In the genomic region with DNA sequence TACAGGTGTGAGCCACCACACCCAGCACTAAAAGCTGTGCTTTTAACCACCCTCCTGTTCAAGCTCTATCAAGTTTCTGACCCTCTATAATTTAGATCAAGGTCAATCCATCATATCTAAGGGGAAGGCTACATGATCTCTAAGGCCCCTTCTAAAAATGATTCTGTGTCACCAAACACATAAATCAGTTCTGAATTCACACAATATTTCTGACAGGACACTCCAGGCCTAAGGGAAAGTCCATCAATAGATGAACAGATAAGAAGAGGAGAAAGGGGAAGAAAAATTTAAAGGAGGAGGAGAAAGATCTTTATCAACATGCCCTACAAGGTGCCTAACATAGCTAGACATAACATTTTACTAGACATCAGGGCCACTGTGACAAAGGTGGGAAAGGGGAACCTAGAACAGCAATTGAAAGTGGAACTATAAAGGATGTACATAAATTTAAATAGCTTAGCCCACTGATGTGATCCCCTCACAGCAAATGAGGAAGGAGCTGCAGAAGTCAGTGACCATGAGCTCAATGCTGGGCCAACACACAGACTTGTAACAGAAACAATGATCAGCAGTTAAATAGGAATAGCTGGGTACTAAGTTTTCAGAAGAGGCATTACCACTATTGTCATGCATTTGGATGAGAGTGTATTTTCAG, we compare ENCODE assay signal across 12 cellular contexts.
A peak's percentile ranks its signal among the peaks of the same experiment; 100 is the strongest.
DNase-seq lines count a peak whose midpoint lies in the region; ATAC-seq and TF ChIP-seq lines count a peak whose summit lies in the region.
"Had no signal": no experiment of that assay in that cellular context is flagged by ENCODE, and none has a peak within 500 bp of the region (broad histone marks: within the 10 kb centered on the region; RNA-seq: fewer than 3 reads in every experiment).

No MANE protein-coding gene starts in this region.

- H3K4me3 Mint-ChIP-seq in stimulated activated naive CD8-positive, alpha-beta T cell treated with anti-CD3 and anti-CD28 coated beads, Interleukin-15, Interleukin-2, amounts not matched to agents 100 ng/mL and 50 ng/mL, for 24 hours, result no peak overlapping the region
- no peak overlapping the region for H3K4me3 Mint-ChIP-seq in stimulated activated naive CD8-positive, alpha-beta T cell treated with anti-CD3 and anti-CD28 coated beads, Interleukin-15, amount 100 ng/mL, for 72 hours

- H2AFZ ChIP-seq in OCI-LY3 (ENCODE audit: low read depth, low read length), result no peak overlapping the region

- no peak for DNase-seq in stimulated activated naive CD8-positive, alpha-beta T cell treated with anti-CD3 and anti-CD28 coated beads, Interleukin-15, amount 100 ng/mL, for 72 hours
- no peak for DNase-seq in NCI-H1930 (lab: John Stamatoyannopoulos, UW)
- no peak for DNase-seq in NCI-H510A treated with DMSO at 0.1 percent for 48 hours (lab: John Stamatoyannopoulos, UW)
- no peak for DNase-seq in AG08395 (ENCODE audit: low spot score)
- no peak for DNase-seq in caudate nucleus (lab: John Stamatoyannopoulos, UW)
- DNase-seq: central memory CD4-positive, alpha-beta T cell; NCI-H526; right cardiac atrium had no signal

- H4K20me1 ChIP-seq in OCI-LY3 (ENCODE audit: insufficient read depth, low read length), result 0 out of 2 replicates have a peak, but pooled peaks cover 4% of the 10 kb centered on the region

- no peaks in the 10 kb centered on the region for H3K27me3 ChIP-seq in OCI-LY3 (ENCODE audit: low read depth, low read length)

- peaks cover 58% of the 10 kb centered on the region for H3K79me2 ChIP-seq in OCI-LY3 (ENCODE audit: low read length)

- H3K27ac Mint-ChIP-seq in stimulated activated naive CD8-positive, alpha-beta T cell treated with anti-CD3 and anti-CD28 coated beads, Interleukin-15, Interleukin-2, amounts not matched to agents 100 ng/mL and 50 ng/mL, for 24 hours, result peak overlapping the region; percentile 13
- peak overlapping the region in 1 of 2 donors; percentile 0 for H3K27ac Mint-ChIP-seq in stimulated activated naive CD8-positive, alpha-beta T cell treated with anti-CD3 and anti-CD28 coated beads, Interleukin-15, amount 100 ng/mL, for 72 hours

- ATAC-seq in stimulated activated naive CD8-positive, alpha-beta T cell treated with anti-CD3 and anti-CD28 coated beads, Interleukin-15, amount 100 ng/mL, for 72 hours, result no peak
- peak; percentile 31 for ATAC-seq in HG03060 (IDR thresholded peaks at IDR 0.05; ENCODE audit: low read depth, unreplicated experiment)
- ATAC-seq: HCT116, right cardiac atrium had no signal

- no peak overlapping the region for H3K4me3 ChIP-seq in OCI-LY3 (ENCODE audit: low read length)

- peaks cover 8% of the 10 kb centered on the region for H3K36me3 ChIP-seq in OCI-LY3 (replicated peaks; ENCODE audit: low read depth, low read length)

- H3K36me3 Mint-ChIP-seq in stimulated activated naive CD8-positive, alpha-beta T cell treated with anti-CD3 and anti-CD28 coated beads, Interleukin-15, Interleukin-2, amounts not matched to agents 100 ng/mL and 50 ng/mL, for 24 hours (ENCODE audit: low read depth), result peaks cover 9% of the 10 kb centered on the region

- no peak for TF ChIP-seq CTCF in OCI-LY3 (IDR thresholded peaks at IDR 0.05; ENCODE audit: low read depth, low read length)

- peaks cover 38% of the 10 kb centered on the region for H3K4me1 ChIP-seq in OCI-LY3 (ENCODE audit: low read length)

- H3K9me3 Mint-ChIP-seq in stimulated activated naive CD8-positive, alpha-beta T cell treated with anti-CD3 and anti-CD28 coated beads, Interleukin-15, Interleukin-2, amounts not matched to agents 100 ng/mL and 50 ng/mL, for 24 hours, result no peaks in the 10 kb centered on the region
- no peaks in the 10 kb centered on the region for H3K9me3 Mint-ChIP-seq in stimulated activated naive CD8-positive, alpha-beta T cell treated with anti-CD3 and anti-CD28 coated beads, Interleukin-15, amount 100 ng/mL, for 72 hours

- peak overlapping the region; percentile 26 for H3K4me2 ChIP-seq in OCI-LY3 (ENCODE audit: low read length)

- H3K27me3 Mint-ChIP-seq in stimulated activated naive CD8-positive, alpha-beta T cell treated with anti-CD3 and anti-CD28 coated beads, Interleukin-15, Interleukin-2, amounts not matched to agents 100 ng/mL and 50 ng/mL, for 24 hours, result no peaks in the 10 kb centered on the region
- H3K27me3 Mint-ChIP-seq in stimulated activated naive CD8-positive, alpha-beta T cell treated with anti-CD3 and anti-CD28 coated beads, Interleukin-15, amount 100 ng/mL, for 72 hours, result no peaks in the 10 kb centered on the region

- peaks cover 4% of the 10 kb centered on the region; the same call in 1 of the 2 replicates for H3K9me3 ChIP-seq in OCI-LY3 (ENCODE audit: insufficient read depth, low read length)

- peaks cover 57% of the 10 kb centered on the region for H3K4me1 Mint-ChIP-seq in stimulated activated naive CD8-positive, alpha-beta T cell treated with anti-CD3 and anti-CD28 coated beads, Interleukin-15, Interleukin-2, amounts not matched to agents 100 ng/mL and 50 ng/mL, for 24 hours (ENCODE audit: low read depth)
- H3K4me1 Mint-ChIP-seq in stimulated activated naive CD8-positive, alpha-beta T cell treated with anti-CD3 and anti-CD28 coated beads, Interleukin-15, amount 100 ng/mL, for 72 hours, result peaks cover 43% of the 10 kb centered on the region

- no peak overlapping the region for H3K9ac ChIP-seq in OCI-LY3 (ENCODE audit: low read length)

- peak overlapping the region; percentile 26; the same call in 1 of the 2 replicates for H3K27ac ChIP-seq in OCI-LY3 (ENCODE audit: low read length)
- H3K27ac ChIP-seq in caudate nucleus (ENCODE audit: low read depth, low read length), result no peak overlapping the region
